26 cellular contexts compared by ENCODE assay signal in the genomic region with DNA sequence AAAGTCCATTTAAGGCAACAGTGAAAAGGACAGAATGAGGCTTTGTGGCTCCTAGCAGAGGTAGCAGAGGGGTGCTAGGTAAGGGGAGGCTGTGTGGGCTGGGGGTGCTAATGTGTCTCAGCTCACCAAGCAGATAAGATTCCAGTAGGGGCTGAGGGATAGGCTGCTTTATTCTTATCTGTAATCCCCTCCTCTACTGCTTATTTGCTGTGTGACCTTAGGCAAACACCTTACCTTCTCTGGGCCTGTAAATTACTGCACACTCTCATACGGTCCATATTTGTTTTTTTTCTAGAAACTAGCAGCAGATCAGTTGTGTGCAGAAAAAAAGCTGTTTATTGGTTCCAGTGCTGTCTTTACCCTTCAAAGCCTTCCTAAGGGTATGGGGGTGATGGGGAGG. TPM values are rescaled to one million over a fixed set of nuclear protein-coding genes. Genes with fewer than 3 reads are reported as not detected.
DNase-seq lines count a peak whose midpoint lies in the region; ATAC-seq, FAIRE-seq and TF ChIP-seq lines count a peak whose summit lies in the region.
"Had no signal": no experiment of that assay in that cellular context is flagged by ENCODE, and none has a peak within 500 bp of the region (broad histone marks: within the 10 kb centered on the region; RNA-seq: fewer than 3 reads in every experiment).

No MANE protein-coding gene starts in this region.

- peaks cover 19% of the 10 kb centered on the region for H3K9me3 ChIP-seq in A549
- H3K9me3 ChIP-seq in SK-N-MC (ENCODE audit: low read depth, low read length): peaks cover 11% of the 10 kb centered on the region
- H3K9me3 ChIP-seq in mesenchymal stem cell (ENCODE audit: control insufficient read depth, low read length): peaks cover 11% of the 10 kb centered on the region

- no peak overlapping the region for H2BK12ac ChIP-seq in mesenchymal stem cell (ENCODE audit: low read length in 2 of 2)

- peak overlapping the region; percentile 78 for H3K27ac Mint-ChIP-seq in progenitor cell of endocrine pancreas
- H3K27ac Mint-ChIP-seq: CD4-positive, alpha-beta memory T cell had no signal

- H3K27me3 ChIP-seq in mesenchymal stem cell (ENCODE audit: control insufficient read depth in 1 of 2, insufficient read depth in 1 of 2, low read length in 2 of 2): no peaks in the 10 kb centered on the region
- H3K27me3 ChIP-seq: BLaER1 treated with 17β-estradiol and CSF1 and Interleukin-3, amounts not matched to agents 10 nM and 100 nM had no signal

- H3K4me3 Mint-ChIP-seq in progenitor cell of endocrine pancreas (ENCODE audit: low read depth): no peak overlapping the region

- WGBS in A549 (ENCODE audit: missing lambda C conversion rate): 97% methylated on average over 1 of the region's 1 CpG
- 100% methylated on average over 1 of the region's 1 CpG for WGBS in mesenchymal stem cell

- no peaks in the 10 kb centered on the region for H3K27me3 Mint-ChIP-seq in progenitor cell of endocrine pancreas

- H3K14ac ChIP-seq in mesenchymal stem cell (ENCODE audit: low read length in 2 of 2): no peak overlapping the region

- H3K23ac ChIP-seq in mesenchymal stem cell (ENCODE audit: low read length in 2 of 2): no peak overlapping the region

- H3K4me3 ChIP-seq in A549 (no peak overlapping the region), SK-N-MC (no peak overlapping the region), mesenchymal stem cell (ENCODE audit: insufficient read depth in 1 of 2, low read depth in 1 of 2, low read length in 2 of 2) (no peak overlapping the region)
- H3K4me3 ChIP-seq: BLaER1 treated with 17β-estradiol and CSF1 and Interleukin-3, amounts not matched to agents 10 nM and 100 nM had no signal

- FAIRE-seq in A549 (lab: Jason Lieb, UNC): no peak
- FAIRE-seq: GM12892, GM19239 had no signal

- TF ChIP-seq EP300 in A549 (IDR thresholded peaks at IDR 0.05): no peak

- TF ChIP-seq CTCF in A549 (IDR thresholded peaks at IDR 0.05) (no peak), progenitor cell of endocrine pancreas (IDR thresholded peaks at IDR 0.05; ENCODE audit: unreplicated experiment) (no peak)

- H3K4me1 Mint-ChIP-seq in progenitor cell of endocrine pancreas (ENCODE audit: low read depth): peaks cover 15% of the 10 kb centered on the region

- POLR2A ChIA-PET in A549 (lab: Yijun Ruan, JAX): no interaction called here

- ATAC-seq in A549 (no peak), GM21381 (IDR thresholded peaks at IDR 0.05; ENCODE audit: unreplicated experiment) (no peak)
- ATAC-seq: HCT116 had no signal

- TF ChIP-seq RAD21 in A549 (conservative IDR thresholded peaks at IDR 0.05 in 1 of 2, IDR thresholded peaks at IDR 0.05 in 1 of 2): no peak

- H3K79me1 ChIP-seq in mesenchymal stem cell (replicated peaks; ENCODE audit: low read length, poor library complexity, severe bottlenecking): peaks cover 25% of the 10 kb centered on the region

- peaks cover 17% of the 10 kb centered on the region for H3K36me3 Mint-ChIP-seq in progenitor cell of endocrine pancreas (ENCODE audit: insufficient read depth)

- H3K9ac ChIP-seq in SK-N-MC (ENCODE audit: insufficient read length): no peak overlapping the region
- H3K9ac ChIP-seq in mesenchymal stem cell (ENCODE audit: low read length): no peak overlapping the region
- H3K9ac ChIP-seq: BLaER1 treated with 17β-estradiol and CSF1 and Interleukin-3, amounts not matched to agents 10 nM and 100 nM had no signal

- no peak overlapping the region for H3K4ac ChIP-seq in mesenchymal stem cell (ENCODE audit: low read depth in 1 of 2, low read length in 2 of 2)

- no peak overlapping the region for H2AFZ ChIP-seq in mesenchymal stem cell (ENCODE audit: low read depth, low read length)

- no peak for DNase-seq in A549 (ENCODE audit: low read depth in 1 of 2, low spot score in 1 of 2)
- no peak for DNase-seq in SK-N-MC (ENCODE audit: low read depth, low spot score)
- DNase-seq in mesenchymal stem cell: no peak
- DNase-seq in progenitor cell of endocrine pancreas (ENCODE audit: low spot score, unreplicated experiment): no peak
- DNase-seq in DMS114 treated with DMSO at 0.1 percent for 48 hours (lab: John Stamatoyannopoulos, UW; ENCODE audit: unreplicated experiment): no peak
- no peak for DNase-seq in OCI-M2 (lab: John Stamatoyannopoulos, UW; ENCODE audit: unreplicated experiment)
- DNase-seq: AML-193; Caco-2; CD4-positive, alpha-beta memory T cell; DMS153; DND-41; KG1; MM.1S; NCI-H1048; NCI-H1417; NCI-H1694; NCI-H2029 treated with DMSO at 0.1 percent for 48 hours; NCI-H446 treated with DMSO at 0.1 percent for 48 hours; NCI-H526 treated with DMSO at 0.1 percent for 48 hours; SHP77 had no signal

- no peak overlapping the region for H4K8ac ChIP-seq in mesenchymal stem cell (ENCODE audit: low read length)

- CTCF ChIA-PET in A549 (lab: Yijun Ruan, JAX): interaction anchor here (0.7 to 42.9 kb wide), 6 partner anchors 10 to 136 kb away, joined by 3 to 779 read pairs (median 15); partner anchors contain the start of gene SMAD6

- H3K36me3 ChIP-seq in SK-N-MC (ENCODE audit: insufficient read depth, low read length) (peaks cover 36% of the 10 kb centered on the region), mesenchymal stem cell (ENCODE audit: control insufficient read depth in 1 of 2, insufficient read depth in 2 of 2, low read depth in 1 of 2, low read length in 2 of 2) (peaks cover 12 to 40% of the 10 kb centered on the region in 2 experiments)

- TF ChIP-seq POLR2A in A549 (IDR thresholded peaks at IDR 0.05; ENCODE audit: low read length): no peak

- H2BK15ac ChIP-seq in mesenchymal stem cell (ENCODE audit: low read depth, poor library complexity, severe bottlenecking): peak overlapping the region; percentile 60

- no peak overlapping the region for H2AK5ac ChIP-seq in mesenchymal stem cell (ENCODE audit: low read length, severe bottlenecking)

- H3K4me1 ChIP-seq in A549: peaks cover 76% of the 10 kb centered on the region
- peaks cover 27% of the 10 kb centered on the region for H3K4me1 ChIP-seq in mesenchymal stem cell (ENCODE audit: control insufficient read depth, insufficient read depth, low read depth, low read length)

- H3K9me3 Mint-ChIP-seq in progenitor cell of endocrine pancreas (ENCODE audit: low read depth): peaks cover 5% of the 10 kb centered on the region

- no peak overlapping the region for H3K18ac ChIP-seq in mesenchymal stem cell (ENCODE audit: low read depth in 1 of 2, low read length in 2 of 2)

- no peak overlapping the region for H2BK5ac ChIP-seq in mesenchymal stem cell (ENCODE audit: low read depth, low read length, poor library complexity, severe bottlenecking)

- H3K27ac ChIP-seq in A549 (no peak overlapping the region), SK-N-MC (peak overlapping the region; percentile 97; the same call in 1 of the 2 replicates), mesenchymal stem cell (ENCODE audit: low read length, poor library complexity, severe bottlenecking) (no peak overlapping the region)
- H3K27ac ChIP-seq: BLaER1 treated with 17β-estradiol and CSF1 and Interleukin-3, amounts not matched to agents 10 nM and 100 nM; RWPE1 had no signal

- H2BK120ac ChIP-seq in mesenchymal stem cell (ENCODE audit: low read depth, low read length): no peak overlapping the region

- H3K4me2 ChIP-seq in A549: no peak overlapping the region
- H3K4me2 ChIP-seq in mesenchymal stem cell (ENCODE audit: low read length, poor library complexity, severe bottlenecking): no peak overlapping the region

- H4K91ac ChIP-seq in mesenchymal stem cell (ENCODE audit: low read length): no peak overlapping the region

TF ChIP-seq in A549, 52 proteins besides CTCF, POLR2A, EP300 and RAD21:
- TF ChIP-seq REST (IDR thresholded peaks at IDR 0.05) (no peak), ZFP36 (IDR thresholded peaks at IDR 0.05; ENCODE audit: borderline replicate concordance, partially characterized antibody) (peak; percentile 45)
TF ChIP-seq in A549: peak in this region for 1.

RNA-seq across cellular contexts. Expression of gene SMAD6, which starts 52.8 kb away (rescaled TPM):
- 9.6 and 14.0 TPM in 2 replicates for polyA plus RNA-seq in A549 (2011; rRNA removed)
- 41.3 and 55.8 TPM in 2 replicates for polyA plus RNA-seq in A549 (2012; cell fraction: cytosol; rRNA removed)
- polyA plus RNA-seq in A549 (2012; cell fraction: nucleus; rRNA removed): 173 and 184 TPM in 2 replicates
- polyA plus RNA-seq in A549 (2017; fragmentation: RNase III; extraction: RNeasy Plus Mini Kit Qiagen cat#74134 plus additional on column Dnase treatment): 40.5 to 46.7 TPM (median 46.6 TPM) in 3 replicates
- polyA minus RNA-seq in A549 (2011; rRNA and poly(A)+ RNA removed): 29.1 and 38.4 TPM in 2 replicates
- 5.5 TPM for polyA plus RNA-seq in mesenchymal stem cell (2013, experiment 1 of 2)
- 5.6 TPM for polyA plus RNA-seq in mesenchymal stem cell (2013, experiment 2 of 2)
- total RNA-seq in progenitor cell of endocrine pancreas: 35.5 and 38.9 TPM in 2 replicates
- polyA plus RNA-seq: CD4-positive, alpha-beta memory T cell had no signal
